1 cellular context compared by ENCODE assay signal in the genomic region with DNA sequence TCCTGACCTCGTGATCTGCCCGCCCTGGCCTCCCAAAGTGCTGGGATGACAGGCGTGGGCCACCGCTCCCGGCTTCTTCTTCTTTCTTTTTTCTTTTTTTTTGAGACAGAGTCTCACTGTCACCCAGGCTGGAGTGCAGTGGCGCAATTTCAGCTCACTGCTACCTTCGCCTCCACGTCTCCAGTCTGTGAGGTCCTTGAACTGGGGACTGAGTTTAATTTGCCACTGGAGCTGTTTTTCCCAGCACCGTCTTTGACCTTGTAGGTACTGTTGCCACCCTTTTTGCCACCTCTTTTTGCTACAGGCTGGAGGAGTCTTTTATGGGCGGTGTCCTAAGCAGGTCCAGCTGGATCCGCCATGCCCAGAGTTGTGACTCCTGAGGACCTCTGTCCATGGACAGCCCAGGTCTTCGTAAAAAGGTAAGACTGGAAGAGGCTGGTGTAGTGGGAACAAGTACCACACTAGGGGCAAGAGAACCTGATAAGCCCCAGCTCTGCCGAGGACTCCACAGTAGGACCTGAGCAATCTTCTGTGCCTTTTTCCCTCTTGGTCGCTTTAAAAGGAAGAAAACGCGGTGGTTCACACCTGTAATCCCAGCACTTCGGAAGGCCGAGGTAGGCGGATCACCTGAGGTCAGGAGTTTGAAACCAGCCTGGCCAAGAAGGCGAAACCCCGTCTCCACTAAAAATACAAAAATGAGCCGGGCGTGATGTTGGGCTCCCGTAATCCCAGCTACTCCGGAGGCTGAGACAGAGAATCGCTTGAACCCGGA.
TF ChIP-seq lines count a peak whose summit lies in the region.

No MANE protein-coding gene starts in this region.

TF ChIP-seq in GM12878, 131 proteins besides CTCF, POLR2A, EP300 and RAD21:
- TF ChIP-seq POU2F2 (IDR thresholded peaks at IDR 0.05; ENCODE audit: borderline replicate concordance, low read depth, low read length): no peak
- TF ChIP-seq CBX3 (IDR thresholded peaks at IDR 0.05; ENCODE audit: borderline replicate concordance, low read depth): no peak
- TF ChIP-seq ZBED1 (IDR thresholded peaks at IDR 0.05; ENCODE audit: borderline replicate concordance): no peak
